Comparison of ENCODE assay signal across 20 cellular contexts in the genomic region with DNA sequence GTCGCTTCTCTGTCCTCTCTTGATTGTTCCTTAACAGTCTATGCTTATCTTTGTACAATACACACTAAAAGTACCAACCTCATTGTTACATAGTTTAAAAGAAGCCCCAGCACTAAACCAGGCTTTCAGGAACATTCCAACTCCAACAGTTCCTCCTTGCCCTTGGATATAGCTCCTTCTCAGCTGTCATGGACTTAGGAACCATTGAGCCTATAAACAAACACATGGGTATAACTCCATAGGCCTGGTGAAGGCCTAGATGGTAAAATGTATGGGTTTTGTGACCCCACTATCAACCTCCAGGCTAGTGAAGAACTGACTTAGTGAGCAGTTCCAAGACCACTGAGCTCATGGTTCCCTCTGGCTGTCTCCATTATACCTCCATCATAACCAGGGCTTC.
"Had no signal": no experiment of that assay in that cellular context is flagged by ENCODE, and none has a peak within 500 bp of the region (broad histone marks: within the 10 kb centered on the region; RNA-seq: fewer than 3 reads in every experiment).

No MANE protein-coding gene starts in this region.

- H3K9me3 Mint-ChIP-seq: nephron progenitor cell had no signal

- H3K27ac Mint-ChIP-seq: nephron progenitor cell had no signal

- H3K4me1 Mint-ChIP-seq: nephron progenitor cell had no signal

- FAIRE-seq: kidney had no signal

- H3K4me1 ChIP-seq: upper lobe of right lung had no signal

- H3K27me3 ChIP-seq: hepatocyte, neutrophil, spleen, tibial artery, upper lobe of right lung had no signal

- ATAC-seq: left cardiac atrium, left ventricle myocardium superior, sciatic nerve had no signal

- H3K36me3 ChIP-seq: neutrophil, spleen, tibial artery, upper lobe of right lung had no signal

- H3K9me3 ChIP-seq: neutrophil, spleen, tibial artery, upper lobe of right lung had no signal

- DNase-seq: central memory CD4-positive, alpha-beta T cell; effector CD4-positive, alpha-beta T cell; foreskin melanocyte; head of caudate nucleus; kidney; left cardiac atrium; left ventricle myocardium superior; nephron progenitor cell; posterior cingulate gyrus; spleen; stimulated activated CD4-positive, alpha-beta T cell treated with anti-CD3 and anti-CD28 coated beads, Interleukin-15, amount 100 ng/mL, for 24 hours; stimulated activated CD4-positive, alpha-beta T cell treated with anti-CD3 and anti-CD28 coated beads, Interleukin-1b, Interleukin-23, amount 100 ng/mL, for 48 hours; stimulated activated CD4-positive, alpha-beta T cell treated with anti-CD3 and anti-CD28 coated beads, Interleukin-4, amount 100 ng/mL, for 24 hours; stimulated activated naive CD4-positive, alpha-beta T cell treated with Interleukin-2 at 50 U/mL for 16 hours; tibial artery; upper lobe of right lung had no signal

- H3K4me3 ChIP-seq: coronary artery, hepatocyte, spleen, tibial artery, upper lobe of right lung had no signal

- H3K4me3 Mint-ChIP-seq: nephron progenitor cell had no signal

- H3K27ac ChIP-seq: coronary artery, hepatocyte, neutrophil, spleen, tibial artery, upper lobe of right lung had no signal
